8 cellular contexts compared by ENCODE assay signal in the genomic region with DNA sequence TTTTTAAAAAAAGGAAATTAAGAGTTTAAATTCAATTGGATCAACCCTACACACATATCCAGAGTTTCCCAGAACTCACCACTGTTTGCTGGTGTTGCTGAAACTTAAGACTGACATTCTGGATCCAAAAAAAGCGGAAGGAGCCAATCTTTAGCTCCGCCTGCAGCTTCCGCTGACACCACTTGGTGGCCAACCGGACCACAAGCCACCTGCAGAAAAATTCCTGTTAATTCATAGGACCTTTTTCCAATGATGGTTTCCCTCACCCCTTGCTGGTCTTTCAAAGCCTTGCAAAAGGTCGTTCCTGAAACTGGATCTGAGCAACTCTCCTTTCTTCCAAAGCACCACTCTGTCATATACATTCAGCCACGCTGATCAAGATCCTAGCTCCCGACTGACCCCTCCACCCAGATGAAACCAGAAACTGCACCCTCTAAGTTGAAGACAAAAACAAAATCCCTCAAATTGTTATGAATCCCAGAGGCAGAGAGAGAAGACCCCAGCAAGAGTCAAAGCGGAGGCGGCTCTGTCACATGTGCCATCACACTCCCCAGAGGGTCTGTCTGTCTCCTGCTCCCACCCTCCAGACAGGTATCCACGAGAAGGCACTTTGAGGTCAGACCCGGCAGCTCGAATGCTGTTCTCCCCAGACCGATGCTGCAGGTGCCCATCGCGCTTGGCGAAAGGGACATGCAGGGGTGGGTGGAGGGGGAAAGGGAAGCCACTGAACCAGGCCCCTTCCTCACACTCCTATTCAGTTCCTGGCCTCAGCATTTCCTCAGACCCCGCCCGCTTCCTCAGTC. TPM values are rescaled to one million over a fixed set of nuclear protein-coding genes. Genes with fewer than 3 reads are reported as not detected.
DNase-seq lines count a peak whose midpoint lies in the region; ATAC-seq and TF ChIP-seq lines count a peak whose summit lies in the region.

No MANE protein-coding gene starts in this region.

- H3K4me1 Mint-ChIP-seq in activated CD8-positive, alpha-beta T cell treated with anti-CD3 and anti-CD28 coated beads for 36 hours (ENCODE audit: low read depth) = peaks cover 42% of the 10 kb centered on the region

- no peaks in the 10 kb centered on the region for H3K27me3 Mint-ChIP-seq in activated CD8-positive, alpha-beta T cell treated with anti-CD3 and anti-CD28 coated beads for 36 hours

- H3K9me3 Mint-ChIP-seq in activated CD8-positive, alpha-beta T cell treated with anti-CD3 and anti-CD28 coated beads for 36 hours = no peaks in the 10 kb centered on the region

- DNase-seq in G401 (ENCODE audit: low spot score) = peak; percentile 53
- peak; percentile 42 for DNase-seq in H4 (ENCODE audit: low spot score)
- peak; percentile 35 for DNase-seq in NCI-H345 (lab: John Stamatoyannopoulos, UW)
- peak; percentile 61 for DNase-seq in activated CD8-positive, alpha-beta T cell treated with anti-CD3 and anti-CD28 coated beads for 36 hours
- DNase-seq in esophagus muscularis mucosa (ENCODE audit: extremely low spot score) = no peak

- peak; percentile 80 for TF ChIP-seq CTCF in activated CD8-positive, alpha-beta T cell treated with anti-CD3 and anti-CD28 coated beads for 36 hours (IDR thresholded peaks at IDR 0.05)
- peak; percentile 24 to 54 (median 39) for TF ChIP-seq CTCF in esophagus muscularis mucosa (IDR thresholded peaks at IDR 0.05)

- H3K4me3 ChIP-seq in esophagus muscularis mucosa (peak overlapping the region; percentile 92 to 100 (median 94)), mucosa of stomach (ENCODE audit: low read length) (peak overlapping the region; percentile 97), urinary bladder (ENCODE audit: low read depth, low read length) (peak overlapping the region; percentile 97)

- POLR2A ChIA-PET in activated CD8-positive, alpha-beta T cell treated with anti-CD3 and anti-CD28 coated beads for 36 hours (lab: Charles Lee) = interaction anchor here (1.0 to 6.3 kb wide), 17 partner anchors 9 to 82 kb away, joined by 3 to 60 read pairs (median 5); a partner anchor contains a TSS

- CTCF ChIA-PET in activated CD8-positive, alpha-beta T cell treated with anti-CD3 and anti-CD28 coated beads for 36 hours (lab: Charles Lee) = interaction anchor here (0.9 to 6.7 kb wide), 24 partner anchors 8 to 309 kb away, joined by 3 to 83 read pairs (median 4); a partner anchor contains a TSS

- H3K9me3 ChIP-seq in esophagus muscularis mucosa = no peaks in the 10 kb centered on the region
- H3K9me3 ChIP-seq in mucosa of stomach (ENCODE audit: control insufficient read depth, low read length) = no peaks in the 10 kb centered on the region

- H3K36me3 ChIP-seq in esophagus muscularis mucosa (peaks cover 27 to 57% (median 51%) of the 10 kb centered on the region in 4 donors), mucosa of stomach (ENCODE audit: control insufficient read depth, insufficient read depth, low read length) (peaks cover 13% of the 10 kb centered on the region), urinary bladder (ENCODE audit: insufficient read depth) (no peaks in the 10 kb centered on the region)

- TF ChIP-seq POLR2A in esophagus muscularis mucosa (IDR thresholded peaks at IDR 0.05; ENCODE audit: low read depth) = no peak

- intact Hi-C loops in activated CD8-positive, alpha-beta T cell treated with anti-CD3 and anti-CD28 coated beads for 36 hours (cut with micrococcal nuclease) = no loop called here
- intact Hi-C loops in esophagus muscularis mucosa (cut with DNase I) = no loop called here

- H3K36me3 Mint-ChIP-seq in activated CD8-positive, alpha-beta T cell treated with anti-CD3 and anti-CD28 coated beads for 36 hours (ENCODE audit: low read depth) = peaks cover 56% of the 10 kb centered on the region

- peak overlapping the region; percentile 84 for H3K27ac Mint-ChIP-seq in activated CD8-positive, alpha-beta T cell treated with anti-CD3 and anti-CD28 coated beads for 36 hours

- ATAC-seq in activated CD8-positive, alpha-beta T cell treated with anti-CD3 and anti-CD28 coated beads for 36 hours = no peak
- ATAC-seq in GM18861 (IDR thresholded peaks at IDR 0.05; ENCODE audit: unreplicated experiment) = no peak

- H3K27ac ChIP-seq in esophagus muscularis mucosa (replicated peaks in 1 of 4) (peak overlapping the region; percentile 88 to 97 (median 95)), urinary bladder (ENCODE audit: low read depth) (peak overlapping the region; percentile 71)

- H3K4me3 Mint-ChIP-seq in activated CD8-positive, alpha-beta T cell treated with anti-CD3 and anti-CD28 coated beads for 36 hours = peak overlapping the region; percentile 86

- H3K27me3 ChIP-seq in esophagus muscularis mucosa (no peaks in the 10 kb centered on the region), mucosa of stomach (ENCODE audit: control insufficient read depth, insufficient read depth, low read length) (no peaks in the 10 kb centered on the region)

- H3K4me1 ChIP-seq in esophagus muscularis mucosa (peaks cover 28 to 47% (median 42%) of the 10 kb centered on the region in 4 donors), mucosa of stomach (ENCODE audit: control insufficient read depth, insufficient read depth, low read length) (peaks cover 31% of the 10 kb centered on the region), urinary bladder (ENCODE audit: insufficient read depth) (no peaks in the 10 kb centered on the region)

- 3% methylated on average over 18 of the region's 18 CpGs for WGBS in esophagus muscularis mucosa
- 2% methylated on average over 18 of the region's 18 CpGs for WGBS in urinary bladder

- TF ChIP-seq EP300 in esophagus muscularis mucosa (IDR thresholded peaks at IDR 0.05) = no peak

- H3K9ac ChIP-seq in mucosa of stomach (ENCODE audit: low read length) = peak overlapping the region; percentile 81

- in situ Hi-C loops in G401 (cut with HindIII; ENCODE audit: low sequenced_read_pairs) = no loop called here

RNA-seq across cellular contexts. Expression of a gene that starts 0.8 kb away (rescaled TPM):
- total RNA-seq in G401 (2014; rRNA removed; shearing (Covaris generic)) = 77.8 and 137 TPM in 2 replicates
- 66.0 and 80.6 TPM in 2 replicates for total RNA-seq in H4 (2014; rRNA removed; shearing (Covaris generic))
- total RNA-seq in activated CD8-positive, alpha-beta T cell treated with anti-CD3 and anti-CD28 coated beads for 36 hours = 100 to 1,000 TPM; 137 to 140 TPM
- 100 to 1,000 TPM in 2 of 4 donors, 10 to 100 TPM in 2; 90.0 to 127 (median 98.2) TPM for total RNA-seq in esophagus muscularis mucosa
- total RNA-seq in urinary bladder = 66.6 TPM
- polyA plus RNA-seq in urinary bladder = 42.1 TPM

RNA-seq across cellular contexts. Expression of a gene that starts 17.5 kb away (rescaled TPM):
- 57.7 and 73.3 TPM in 2 replicates for total RNA-seq in G401 (2014; rRNA removed; shearing (Covaris generic))
- 76.6 and 82.9 TPM in 2 replicates for total RNA-seq in H4 (2014; rRNA removed; shearing (Covaris generic))
- 10 to 100 TPM; 37.4 to 39.0 TPM for total RNA-seq in activated CD8-positive, alpha-beta T cell treated with anti-CD3 and anti-CD28 coated beads for 36 hours
- total RNA-seq in esophagus muscularis mucosa (10 to 100 TPM; 39.1 to 46.7 (median 42.6) TPM), urinary bladder (35.8 TPM)
- polyA plus RNA-seq in urinary bladder = 73.1 TPM

RNA-seq across cellular contexts. Expression of a gene that starts 17.8 kb away (rescaled TPM):
- total RNA-seq in G401 (2014; rRNA removed; shearing (Covaris generic)) = 24.4 and 43.0 TPM in 2 replicates
- 19.3 and 26.0 TPM in 2 replicates for total RNA-seq in H4 (2014; rRNA removed; shearing (Covaris generic))
- 10 to 100 TPM; 60.3 to 63.3 TPM for total RNA-seq in activated CD8-positive, alpha-beta T cell treated with anti-CD3 and anti-CD28 coated beads for 36 hours
- total RNA-seq in esophagus muscularis mucosa = 10 to 100 TPM; 57.3 to 84.4 (median 71.1) TPM
- 47.2 TPM for total RNA-seq in urinary bladder
- 42.1 TPM for polyA plus RNA-seq in urinary bladder

RNA-seq across cellular contexts. Expression of a gene that starts 30.2 kb away (rescaled TPM):
- 1.3 and 2.7 TPM in 2 replicates for total RNA-seq in G401 (2014; rRNA removed; shearing (Covaris generic))
- 2.2 and 2.9 TPM in 2 replicates for total RNA-seq in H4 (2014; rRNA removed; shearing (Covaris generic))
- 10 to 100 TPM; 22.5 to 24.9 TPM for total RNA-seq in activated CD8-positive, alpha-beta T cell treated with anti-CD3 and anti-CD28 coated beads for 36 hours
- 1 to 10 TPM; 2.3 to 4.2 (median 4.1) TPM for total RNA-seq in esophagus muscularis mucosa
- 13.0 TPM for total RNA-seq in urinary bladder
- 2.4 TPM for polyA plus RNA-seq in urinary bladder

RNA-seq across cellular contexts. Expression of a gene that starts 45.4 kb away (rescaled TPM):
- total RNA-seq in G401 (2014; rRNA removed; shearing (Covaris generic)) = 78.8 and 91.2 TPM in 2 replicates
- total RNA-seq in H4 (2014; rRNA removed; shearing (Covaris generic)) = 72.2 and 80.2 TPM in 2 replicates
- total RNA-seq in activated CD8-positive, alpha-beta T cell treated with anti-CD3 and anti-CD28 coated beads for 36 hours = 100 to 1,000 TPM; 140 to 141 TPM
- total RNA-seq in esophagus muscularis mucosa (1 to 10 TPM in 1 of 4 donors, under 1 TPM in 3; 0.83 to 1.7 (median 0.97) TPM), urinary bladder (17.9 TPM)
- 2.7 TPM for polyA plus RNA-seq in urinary bladder
